Comparison of ENCODE assay signal across 20 cellular contexts in genomic region chr1:12309783-12310742, GRCh38.
A peak's percentile ranks its signal among the peaks of the same experiment; 100 is the strongest.
DNase-seq lines count a peak whose midpoint lies in the region; ATAC-seq, FAIRE-seq and TF ChIP-seq lines count a peak whose summit lies in the region.
"Had no signal": no experiment of that assay in that cellular context is flagged by ENCODE, and none has a peak within 500 bp of the region (broad histone marks: within the 10 kb centered on the region; RNA-seq: fewer than 3 reads in every experiment).

No MANE protein-coding gene starts in this region.

- 77% methylated on average over 6 of the region's 6 CpGs; no CpG with 5 or more reads in 1 of the 2 experiments for WGBS in H1 (ENCODE audit: extremely low coverage in 1 of 2, insufficient coverage in 1 of 2, insufficient read length in 1 of 2, insufficient replicate concordance in 2 of 2, low coverage in 1 of 2, low lambda C conversion rate in 2 of 2, missing lambda C conversion rate in 1 of 2), 2 experiments
- no CpG with 5 or more reads among the region's 6 CpGs for WGBS in mesendoderm (ENCODE audit: extremely low coverage, insufficient coverage, low lambda C conversion rate)

- POLR2A ChIA-PET in H1 (lab: Charles Lee; ENCODE audit: partially characterized antibody) = no interaction called here
- POLR2A ChIA-PET in activated CD4-positive, alpha-beta T cell treated with anti-CD3 and anti-CD28 coated beads for 36 hours (lab: Charles Lee) = no interaction called here

- H3K18ac ChIP-seq in H1 (ENCODE audit: extremely low read depth, low read length) (no peak overlapping the region), mesendoderm (ENCODE audit: low read length) (no peak overlapping the region)

- ATAC-seq in left lung = peak; percentile 71
- ATAC-seq in activated CD4-positive, alpha-beta T cell treated with anti-CD3 and anti-CD28 coated beads for 36 hours = no peak
- ATAC-seq: left colon; stimulated activated effector memory CD8-positive, alpha-beta T cell treated with anti-CD3 and anti-CD28 coated beads, Interleukin-12 subunit alpha, Interleukin-12 subunit beta, amount 100 ng/mL, for 72 hours had no signal

- no peak overlapping the region for H2BK5ac ChIP-seq in H1 (ENCODE audit: low read depth, low read length)
- H2BK5ac ChIP-seq in mesendoderm (ENCODE audit: low read length) = no peak overlapping the region

- no peaks in the 10 kb centered on the region for H3K4me1 Mint-ChIP-seq in activated CD4-positive, alpha-beta T cell treated with anti-CD3 and anti-CD28 coated beads for 36 hours
- H3K4me1 Mint-ChIP-seq: stimulated activated effector memory CD8-positive, alpha-beta T cell treated with anti-CD3 and anti-CD28 coated beads, Interleukin-12 subunit alpha, Interleukin-12 subunit beta, amount 100 ng/mL, for 72 hours had no signal

- H2BK120ac ChIP-seq in H1 (replicated peaks; ENCODE audit: low read depth, low read length) (no peak overlapping the region), mesendoderm (ENCODE audit: low read depth, low read length) (no peak overlapping the region)

- H3K27me3 ChIP-seq in H1 (replicated peaks in 1 of 4; ENCODE audit: control insufficient read depth in 3 of 4, extremely low read depth in 1 of 4, insufficient read depth in 3 of 4, low read length in 3 of 4) (no peaks in the 10 kb centered on the region), left lung (no peaks in the 10 kb centered on the region), mesendoderm (ENCODE audit: insufficient read depth, low read length, poor library complexity) (no peaks in the 10 kb centered on the region)

- no peak overlapping the region for H3K14ac ChIP-seq in H1 (ENCODE audit: insufficient read length)

- no peak overlapping the region for H2AK5ac ChIP-seq in H1 (ENCODE audit: low read depth, low read length)
- no peak overlapping the region for H2AK5ac ChIP-seq in mesendoderm (ENCODE audit: low read length)

- no peaks in the 10 kb centered on the region for H3K9me3 Mint-ChIP-seq in activated CD4-positive, alpha-beta T cell treated with anti-CD3 and anti-CD28 coated beads for 36 hours (ENCODE audit: low read depth)
- H3K9me3 Mint-ChIP-seq: stimulated activated effector memory CD8-positive, alpha-beta T cell treated with anti-CD3 and anti-CD28 coated beads, Interleukin-12 subunit alpha, Interleukin-12 subunit beta, amount 100 ng/mL, for 72 hours had no signal

- H4K20me1 ChIP-seq in H1 (replicated peaks in 1 of 2; ENCODE audit: control insufficient read depth in 1 of 2, insufficient read depth in 2 of 2, low read length in 2 of 2) = no peaks in the 10 kb centered on the region

- H3K79me1 ChIP-seq in H1 (ENCODE audit: low read depth, low read length) (no peaks in the 10 kb centered on the region), mesendoderm (ENCODE audit: low read length) (no peaks in the 10 kb centered on the region)

- H3K36me3 ChIP-seq in H1 (ENCODE audit: control insufficient read depth in 2 of 4, insufficient read depth in 4 of 4, low read length in 3 of 4) (peaks cover 5 to 56% (median 32%) of the 10 kb centered on the region in 4 experiments), left lung (peaks cover 0 to 93% of the 10 kb centered on the region in 2 donors), mesendoderm (ENCODE audit: control insufficient read depth, insufficient read depth, low read length) (peaks cover 2% of the 10 kb centered on the region)

- CTCF ChIA-PET in H1 (lab: Charles Lee; ENCODE audit: partially characterized antibody) = interaction anchor here (0.7 to 6.6 kb wide), 6 partner anchors 13 to 348 kb away, joined by 3 to 31 read pairs (median 3); no protein-coding TSS in a partner anchor
- CTCF ChIA-PET in activated CD4-positive, alpha-beta T cell treated with anti-CD3 and anti-CD28 coated beads for 36 hours (lab: Charles Lee) = interaction anchor here (0.6 to 1.7 kb wide), 6 partner anchors 131 to 349 kb away, joined by 3 to 8 read pairs (median 4); no protein-coding TSS in a partner anchor

- H4K91ac ChIP-seq in H1 (replicated peaks; ENCODE audit: insufficient read length, low read length) = no peak overlapping the region

- H3K9ac ChIP-seq in H1 (replicated peaks in 1 of 4; ENCODE audit: extremely low read depth in 1 of 4, low read depth in 3 of 4, low read length in 3 of 4) (no peak overlapping the region), mesendoderm (ENCODE audit: low read length) (no peak overlapping the region)

- DNase-seq in H1 (ENCODE audit: low read depth in 1 of 2, low spot score in 2 of 2) (no peak), left lung (no peak), stromal cell of bone marrow (ENCODE audit: low read depth) (peak; percentile 85), mesendoderm (no peak)
- DNase-seq in activated CD8-positive, alpha-beta memory T cell treated with anti-CD3 and anti-CD28 coated beads, Interleukin-2, amount 50 U/mL, for 48 hours = no peak
- no peak for DNase-seq in activated CD4-positive, alpha-beta T cell treated with anti-CD3 and anti-CD28 coated beads for 36 hours
- DNase-seq: activated CD4-positive, alpha-beta T cell treated with anti-CD3 and anti-CD28 coated beads, Interleukin-2, amount 50 U/mL, for 4 hours; activated gamma-delta T cell treated with Interleukin-2 at 50 U/mL for 16 hours; glutamatergic neuron; HCEC 1CT; NCI-H1105 treated with DMSO at 0.1 percent for 48 hours; NCI-H524; nucleus accumbens; stimulated activated CD4-positive, alpha-beta T cell treated with anti-CD3 and anti-CD28 coated beads, Interleukin-2, amount 100 ng/mL, for 24 hours had no signal

- TF ChIP-seq EP300 in H1 (IDR thresholded peaks at IDR 0.05; ENCODE audit: borderline replicate concordance in 1 of 2, low read depth in 2 of 2, low read length in 2 of 2) = no peak

- H4K8ac ChIP-seq in H1 (ENCODE audit: extremely low read depth, insufficient read depth, low read length) (no peak overlapping the region), mesendoderm (ENCODE audit: low read depth, low read length) (no peak overlapping the region)

- H4K5ac ChIP-seq in H1 (ENCODE audit: insufficient read length, low read depth, low read length) (no peak overlapping the region), mesendoderm (ENCODE audit: low read length) (no peak overlapping the region)

- H3K79me2 ChIP-seq in H1 (ENCODE audit: control insufficient read depth in 1 of 2, insufficient read depth in 2 of 2, low read length in 2 of 2) = no peaks in the 10 kb centered on the region
- H3K79me2 ChIP-seq in mesendoderm (ENCODE audit: control insufficient read depth, insufficient read depth, low read length) = no peaks in the 10 kb centered on the region

- no peak for TF ChIP-seq RAD21 in H1 (IDR thresholded peaks at IDR 0.05 in 1 of 2, conservative IDR thresholded peaks at IDR 0.05 in 1 of 2; ENCODE audit: low read depth in 2 of 2, low read length in 2 of 2)

- 0 out of 7 replicates have a peak, but pooled peaks cover 0 to 2% (median 0%) of the 10 kb centered on the region in 4 experiments for H3K4me1 ChIP-seq in H1 (replicated peaks in 1 of 4; ENCODE audit: control insufficient read depth in 3 of 4, insufficient read depth in 4 of 4, low read length in 3 of 4)
- peaks cover 0 to 10% of the 10 kb centered on the region in 2 donors for H3K4me1 ChIP-seq in left lung
- no peaks in the 10 kb centered on the region for H3K4me1 ChIP-seq in mesendoderm (ENCODE audit: control insufficient read depth, low read depth, low read length)

- no peak overlapping the region for H3K4me3 ChIP-seq in H1 (ENCODE audit: extremely low read depth in 1 of 4, insufficient read depth in 2 of 4, low read depth in 3 of 4, low read length in 4 of 4)
- H3K4me3 ChIP-seq in left lung = no peak overlapping the region
- no peak overlapping the region for H3K4me3 ChIP-seq in mesendoderm (ENCODE audit: low read length)

- H3K9me3 ChIP-seq in H1 (ENCODE audit: insufficient read depth in 2 of 2, low read depth in 1 of 2, low read length in 1 of 2) (peaks cover 9% of the 10 kb centered on the region in 2 experiments), left lung (no peaks in the 10 kb centered on the region)

- H3K4ac ChIP-seq in H1 (replicated peaks; ENCODE audit: insufficient read length, low read depth, low read length) (no peak overlapping the region), mesendoderm (ENCODE audit: low read depth, low read length) (no peak overlapping the region)

- TF ChIP-seq CTCF in VCaP (conservative IDR thresholded peaks at IDR 0.05) = no peak
- TF ChIP-seq CTCF in H1 (IDR thresholded peaks at IDR 0.05; ENCODE audit: control extremely low read depth in 1 of 3, insufficient read depth in 1 of 3, low read depth in 1 of 3, low read length in 3 of 3) = no peak
- TF ChIP-seq CTCF in left lung (IDR thresholded peaks at IDR 0.05) = no peak

- no peak overlapping the region for H2BK20ac ChIP-seq in H1 (ENCODE audit: low read length)

- intact Hi-C loops in left lung (cut with DNase I) = loop anchor here in 1 of 2 donors (5.0 kb wide), 1 partner anchor 347 kb away; no protein-coding TSS in a partner anchor
- intact Hi-C loops in activated CD4-positive, alpha-beta T cell treated with anti-CD3 and anti-CD28 coated beads for 36 hours (cut with DNase I, micrococcal nuclease) = no loop called here

- H3K56ac ChIP-seq in H1 (replicated peaks; ENCODE audit: insufficient read length, low read depth, low read length) = no peak overlapping the region
- H3K56ac ChIP-seq in mesendoderm (ENCODE audit: low read length) = no peak overlapping the region

- H3K4me3 Mint-ChIP-seq in activated CD4-positive, alpha-beta T cell treated with anti-CD3 and anti-CD28 coated beads for 36 hours = no peak overlapping the region
- H3K4me3 Mint-ChIP-seq: CD14-positive monocyte; stimulated activated effector memory CD8-positive, alpha-beta T cell treated with anti-CD3 and anti-CD28 coated beads, Interleukin-12 subunit alpha, Interleukin-12 subunit beta, amount 100 ng/mL, for 72 hours had no signal

- peaks cover 48% of the 10 kb centered on the region for H3K36me3 Mint-ChIP-seq in activated CD4-positive, alpha-beta T cell treated with anti-CD3 and anti-CD28 coated beads for 36 hours (ENCODE audit: low read depth)

- no peak overlapping the region for H2BK15ac ChIP-seq in H1 (ENCODE audit: low read length)
- no peak overlapping the region for H2BK15ac ChIP-seq in mesendoderm (replicated peaks; ENCODE audit: low read depth)

- no peaks in the 10 kb centered on the region for H3K23me2 ChIP-seq in H1 (ENCODE audit: low read depth, low read length)

- no peak for TF ChIP-seq POLR2A in H1 (IDR thresholded peaks at IDR 0.05; ENCODE audit: control extremely low read depth in 1 of 2, low read depth in 2 of 2, low read length in 2 of 2)

- no peak overlapping the region for H3K27ac Mint-ChIP-seq in activated CD4-positive, alpha-beta T cell treated with anti-CD3 and anti-CD28 coated beads for 36 hours
- H3K27ac Mint-ChIP-seq: stimulated activated effector memory CD8-positive, alpha-beta T cell treated with anti-CD3 and anti-CD28 coated beads, Interleukin-12 subunit alpha, Interleukin-12 subunit beta, amount 100 ng/mL, for 72 hours had no signal

- H3K4me2 ChIP-seq in H1 (ENCODE audit: insufficient read depth in 1 of 2, low read depth in 2 of 2, low read length in 2 of 2) (no peak overlapping the region), mesendoderm (ENCODE audit: low read length) (no peak overlapping the region)

- H2BK12ac ChIP-seq in H1 (ENCODE audit: low read depth, low read length) = no peak overlapping the region

- H3K23ac ChIP-seq in H1 (ENCODE audit: insufficient read length) = no peak overlapping the region
- no peak overlapping the region for H3K23ac ChIP-seq in mesendoderm (ENCODE audit: low read length)

- H3K27ac ChIP-seq in VCaP (peak overlapping the region; percentile 65), H1 (ENCODE audit: low read depth, low read length) (no peak overlapping the region), left lung (peak overlapping the region in 1 of 2 donors; percentile 63), mesendoderm (ENCODE audit: low read depth, low read length) (no peak overlapping the region)
- H3K27ac ChIP-seq: RWPE1 had no signal

- no peaks in the 10 kb centered on the region for H3K27me3 Mint-ChIP-seq in activated CD4-positive, alpha-beta T cell treated with anti-CD3 and anti-CD28 coated beads for 36 hours

- no peak overlapping the region for H2AFZ ChIP-seq in H1 (ENCODE audit: low read length)

- FAIRE-seq in H1 (lab: Jason Lieb, UNC) = no peak
- FAIRE-seq: colon had no signal
